9 cellular contexts compared by ENCODE assay signal in the genomic region with DNA sequence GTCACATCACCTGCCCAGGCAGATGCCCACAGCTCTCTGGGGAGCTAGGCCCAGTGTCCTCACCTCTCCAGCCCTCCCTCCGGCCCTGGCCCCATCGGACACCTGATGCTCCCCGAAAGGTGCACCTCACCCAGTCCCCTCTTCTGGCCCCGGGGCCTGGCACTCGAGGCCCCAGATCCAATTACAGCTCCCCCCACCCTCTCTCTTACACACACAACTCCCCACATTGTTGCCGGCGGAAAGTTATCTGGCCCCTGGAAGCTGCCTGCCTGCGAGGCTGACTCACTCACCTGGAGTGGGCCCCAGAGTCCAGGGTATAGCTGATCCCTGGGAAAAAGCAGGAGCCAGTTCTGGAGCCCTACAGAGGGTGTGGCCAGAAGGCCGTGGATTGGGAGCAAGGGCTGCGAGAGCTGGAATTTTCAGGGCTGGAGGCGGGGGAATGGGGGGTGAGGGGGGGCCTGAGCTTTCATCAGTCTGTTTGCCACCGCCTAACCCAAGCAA. TPM values are rescaled to one million over a fixed set of nuclear protein-coding genes. Genes with fewer than 3 reads are reported as not detected.
DNase-seq lines count a peak whose midpoint lies in the region; ATAC-seq and TF ChIP-seq lines count a peak whose summit lies in the region.
"Had no signal": no experiment of that assay in that cellular context is flagged by ENCODE, and none has a peak within 500 bp of the region (broad histone marks: within the 10 kb centered on the region; RNA-seq: fewer than 3 reads in every experiment).

No MANE protein-coding gene starts in this region.

- RAD21 ChIA-PET in HCT116 (lab: Charles Lee; ENCODE audit: low non-redundant PET in 1 of 2, low total read pairs in 2 of 2, uncharacterized antibody in 2 of 2, unreplicated experiment in 2 of 2), result interaction anchor here (0.6 to 1.1 kb wide), 6 partner anchors 11 to 390 kb away, joined by 3 to 5 read pairs (median 4); a partner anchor contains a TSS

- no peaks in the 10 kb centered on the region for H3K9me3 ChIP-seq in HCT116 (ENCODE audit: control insufficient read depth in 1 of 2, insufficient read depth in 1 of 2, low read depth in 1 of 2, low read length in 2 of 2)
- H3K9me3 ChIP-seq: neutrophil had no signal

- intact Hi-C loops in HCT116 (cut with micrococcal nuclease), result loop anchor here (2.0 kb wide), 1 partner anchor 66 kb away; no protein-coding TSS in a partner anchor
- intact Hi-C loops in activated CD4-positive, alpha-beta memory T cell treated with anti-CD3 and anti-CD28 coated beads for 36 hours (cut with micrococcal nuclease), result loop anchor here (5.0 kb wide), 1 partner anchor 154 kb away; a partner anchor contains a TSS

- BruUV-seq in HCT116 (replicated peaks; lab: Mats Ljungman, UMichigan), result no TSS peak

- peak; percentile 55 for DNase-seq in HCT116 (ENCODE audit: low read depth, low spot score)
- no peak for DNase-seq in activated naive CD8-positive, alpha-beta T cell treated with anti-CD3 and anti-CD28 coated beads, Interleukin-2, amount 10 ng/mL, durations not matched to agents 7 days and 5 days
- no peak for DNase-seq in naive thymus-derived CD8-positive, alpha-beta T cell
- DNase-seq in activated CD4-positive, alpha-beta memory T cell treated with anti-CD3 and anti-CD28 coated beads for 36 hours, result no peak
- DNase-seq: RPMI8226 had no signal

- H2AFZ ChIP-seq in HCT116 (ENCODE audit: low read depth, low read length, poor library complexity, severe bottlenecking), result no peak overlapping the region

- TF ChIP-seq RAD21 in HCT116 (IDR thresholded peaks at IDR 0.05; ENCODE audit: low read depth), result no peak

- H3K4me1 ChIP-seq in HCT116 (ENCODE audit: control insufficient read depth in 1 of 2, insufficient read depth in 2 of 2, low read length in 2 of 2), result peaks cover 28 to 53% of the 10 kb centered on the region in 2 experiments; a peak in 3 of 4 replicates

- H3K9me3 Mint-ChIP-seq in activated naive CD8-positive, alpha-beta T cell treated with anti-CD3 and anti-CD28 coated beads, Interleukin-2, amount 10 ng/mL, durations not matched to agents 7 days and 5 days, result no peaks in the 10 kb centered on the region
- H3K9me3 Mint-ChIP-seq in naive thymus-derived CD8-positive, alpha-beta T cell, result no peaks in the 10 kb centered on the region
- H3K9me3 Mint-ChIP-seq in activated CD4-positive, alpha-beta memory T cell treated with anti-CD3 and anti-CD28 coated beads for 36 hours, result no peaks in the 10 kb centered on the region
- H3K9me3 Mint-ChIP-seq: IgD-negative memory B cell had no signal

- no peak overlapping the region for H3K4me3 Mint-ChIP-seq in activated naive CD8-positive, alpha-beta T cell treated with anti-CD3 and anti-CD28 coated beads, Interleukin-2, amount 10 ng/mL, durations not matched to agents 7 days and 5 days
- peak overlapping the region; percentile 39 to 87 (median 64) for H3K4me3 Mint-ChIP-seq in naive thymus-derived CD8-positive, alpha-beta T cell
- H3K4me3 Mint-ChIP-seq in activated CD4-positive, alpha-beta memory T cell treated with anti-CD3 and anti-CD28 coated beads for 36 hours, result no peak overlapping the region

- peak overlapping the region; percentile 87 for H3K27ac ChIP-seq in HCT116 (ENCODE audit: low read depth, low read length)
- H3K27ac ChIP-seq: neutrophil had no signal

- peak overlapping the region; percentile 12 for H3K27ac Mint-ChIP-seq in activated naive CD8-positive, alpha-beta T cell treated with anti-CD3 and anti-CD28 coated beads, Interleukin-2, amount 10 ng/mL, durations not matched to agents 7 days and 5 days
- peak overlapping the region in 5 of 10 donors; percentile 25 to 74 (median 55) for H3K27ac Mint-ChIP-seq in naive thymus-derived CD8-positive, alpha-beta T cell
- H3K27ac Mint-ChIP-seq in activated CD4-positive, alpha-beta memory T cell treated with anti-CD3 and anti-CD28 coated beads for 36 hours, result no peak overlapping the region

- no peaks in the 10 kb centered on the region for H3K27me3 Mint-ChIP-seq in activated naive CD8-positive, alpha-beta T cell treated with anti-CD3 and anti-CD28 coated beads, Interleukin-2, amount 10 ng/mL, durations not matched to agents 7 days and 5 days
- H3K27me3 Mint-ChIP-seq in naive thymus-derived CD8-positive, alpha-beta T cell, result no peaks in the 10 kb centered on the region
- no peaks in the 10 kb centered on the region for H3K27me3 Mint-ChIP-seq in activated CD4-positive, alpha-beta memory T cell treated with anti-CD3 and anti-CD28 coated beads for 36 hours

- peak overlapping the region; percentile 67 for H3K9ac ChIP-seq in HCT116 (ENCODE audit: low read length)

- H3K9me2 ChIP-seq in HCT116 (ENCODE audit: insufficient read depth), result no peaks in the 10 kb centered on the region

- no peaks in the 10 kb centered on the region for H3K27me3 ChIP-seq in HCT116 (ENCODE audit: insufficient read depth, low read length)

- no peaks in the 10 kb centered on the region for H4K20me1 ChIP-seq in HCT116 (ENCODE audit: insufficient read depth)

- H3K36me3 ChIP-seq in HCT116 (ENCODE audit: control insufficient read depth in 1 of 2, insufficient read depth in 2 of 2, low read length in 2 of 2), result peaks cover 7 to 10% of the 10 kb centered on the region in 2 experiments
- H3K36me3 ChIP-seq: neutrophil had no signal

- H3K36me3 Mint-ChIP-seq in activated naive CD8-positive, alpha-beta T cell treated with anti-CD3 and anti-CD28 coated beads, Interleukin-2, amount 10 ng/mL, durations not matched to agents 7 days and 5 days, result peaks cover 12% of the 10 kb centered on the region
- H3K36me3 Mint-ChIP-seq in naive thymus-derived CD8-positive, alpha-beta T cell, result peaks cover 0 to 12% (median 0%) of the 10 kb centered on the region in 3 donors
- peaks cover 2% of the 10 kb centered on the region for H3K36me3 Mint-ChIP-seq in activated CD4-positive, alpha-beta memory T cell treated with anti-CD3 and anti-CD28 coated beads for 36 hours

- POLR2A ChIA-PET in HCT116 (lab: Charles Lee), result interaction anchor here (0.5 to 2.3 kb wide), 7 partner anchors 11 to 391 kb away, joined by 3 to 11 read pairs (median 5); a partner anchor contains a TSS
- POLR2A ChIA-PET in activated naive CD8-positive, alpha-beta T cell treated with anti-CD3 and anti-CD28 coated beads, Interleukin-2, amount 10 ng/mL, durations not matched to agents 7 days and 5 days (lab: Charles Lee), result interaction anchor here (0.8 to 8.2 kb wide), 5 partner anchors 11 to 255 kb away, joined by 3 to 86 read pairs (median 8); a partner anchor contains a TSS
- POLR2A ChIA-PET in naive thymus-derived CD8-positive, alpha-beta T cell (lab: Charles Lee), result interaction anchor here (1.3 to 7.3 kb wide), 4 partner anchors 11 to 255 kb away, joined by 4 to 70 read pairs (median 14); a partner anchor contains a TSS
- POLR2A ChIA-PET in activated CD4-positive, alpha-beta memory T cell treated with anti-CD3 and anti-CD28 coated beads for 36 hours (lab: Charles Lee), result interaction anchor here (0.5 to 1.7 kb wide), 3 partner anchors 55 to 255 kb away, joined by 3 to 5 read pairs (median 4); no protein-coding TSS in a partner anchor

- peaks cover 16% of the 10 kb centered on the region; the same call in 1 of the 2 replicates for H3K79me2 ChIP-seq in HCT116 (ENCODE audit: insufficient read depth, low read length)

- no peak for TF ChIP-seq POLR2A in HCT116 (IDR thresholded peaks at IDR 0.05; ENCODE audit: borderline replicate concordance, extremely low read depth, insufficient read depth, insufficient read length)

- peak; percentile 60 for ATAC-seq in HCT116
- ATAC-seq in activated naive CD8-positive, alpha-beta T cell treated with anti-CD3 and anti-CD28 coated beads, Interleukin-2, amount 10 ng/mL, durations not matched to agents 7 days and 5 days (ENCODE audit: low read depth), result no peak
- ATAC-seq in naive thymus-derived CD8-positive, alpha-beta T cell, result no peak
- no peak for ATAC-seq in GM18909 (IDR thresholded peaks at IDR 0.05; ENCODE audit: poor library complexity, unreplicated experiment)
- ATAC-seq in HG03095 (IDR thresholded peaks at IDR 0.05; ENCODE audit: unreplicated experiment), result no peak

- H3K4me2 ChIP-seq in HCT116 (ENCODE audit: low read length), result peak overlapping the region; percentile 98

- peaks cover 19% of the 10 kb centered on the region for H3K4me1 Mint-ChIP-seq in activated naive CD8-positive, alpha-beta T cell treated with anti-CD3 and anti-CD28 coated beads, Interleukin-2, amount 10 ng/mL, durations not matched to agents 7 days and 5 days
- H3K4me1 Mint-ChIP-seq in naive thymus-derived CD8-positive, alpha-beta T cell, result peaks cover 12 to 46% (median 36%) of the 10 kb centered on the region in 4 donors
- peaks cover 24% of the 10 kb centered on the region for H3K4me1 Mint-ChIP-seq in activated CD4-positive, alpha-beta memory T cell treated with anti-CD3 and anti-CD28 coated beads for 36 hours (ENCODE audit: low read depth)

- H3K4me3 ChIP-seq in HCT116 (replicated peaks in 1 of 2; ENCODE audit: low read depth in 1 of 2, low read length in 2 of 2), result peak overlapping the region; percentile 63 to 80

- CTCF ChIA-PET in HCT116 (lab: Charles Lee), result interaction anchor here (0.8 to 3.3 kb wide), 6 partner anchors 11 to 1146 kb away, joined by 4 to 23 read pairs (median 6); a partner anchor contains a TSS
- CTCF ChIA-PET in activated CD4-positive, alpha-beta memory T cell treated with anti-CD3 and anti-CD28 coated beads for 36 hours (lab: Charles Lee), result interaction anchor here (3.2 to 7.4 kb wide), 4 partner anchors 10 to 67 kb away, joined by 14 to 100 read pairs (median 40); a partner anchor contains a TSS

- TF ChIP-seq CTCF in HCT116 (IDR thresholded peaks at IDR 0.05 in 2 of 3, conservative IDR thresholded peaks at IDR 0.05 in 1 of 3; ENCODE audit: borderline replicate concordance in 1 of 3, insufficient read depth in 1 of 3, low read depth in 2 of 3, low read length in 2 of 3), result no peak

RNA-seq across cellular contexts. Expression of a gene that starts 1.1 kb away (rescaled TPM):
- 81.1 TPM for total RNA-seq in HCT116 (2021; ENCODE audit: unreplicated experiment)
- 111 and 154 TPM in 2 replicates for polyA plus RNA-seq in HCT116 (2012)
- total RNA-seq in activated naive CD8-positive, alpha-beta T cell treated with anti-CD3 and anti-CD28 coated beads, Interleukin-2, amount 10 ng/mL, durations not matched to agents 7 days and 5 days, result 1 to 10 TPM; 4.8 to 6.2 TPM
- total RNA-seq in naive thymus-derived CD8-positive, alpha-beta T cell, result 1 to 10 TPM; 2.5 to 3.8 TPM
- polyA plus RNA-seq in naive thymus-derived CD8-positive, alpha-beta T cell, result 1 to 10 TPM; 2.3 to 5.4 (median 3.6) TPM
- 1 to 10 TPM; 1.8 to 2.5 TPM for total RNA-seq in activated CD4-positive, alpha-beta memory T cell treated with anti-CD3 and anti-CD28 coated beads for 36 hours

RNA-seq across cellular contexts. Expression of a gene that starts 1.5 kb away (rescaled TPM):
- 60.9 TPM for total RNA-seq in HCT116 (2021; ENCODE audit: unreplicated experiment)
- 51.1 and 54.2 TPM in 2 replicates for polyA plus RNA-seq in HCT116 (2012)
- total RNA-seq in activated naive CD8-positive, alpha-beta T cell treated with anti-CD3 and anti-CD28 coated beads, Interleukin-2, amount 10 ng/mL, durations not matched to agents 7 days and 5 days, result 10 to 100 TPM; 54.9 to 59.2 TPM
- 10 to 100 TPM; 54.3 to 55.7 TPM for total RNA-seq in naive thymus-derived CD8-positive, alpha-beta T cell
- 10 to 100 TPM in 1 of 3 donors, 1 to 10 TPM in 2; 6.4 to 10.1 (median 9.5) TPM for polyA plus RNA-seq in naive thymus-derived CD8-positive, alpha-beta T cell
- total RNA-seq in activated CD4-positive, alpha-beta memory T cell treated with anti-CD3 and anti-CD28 coated beads for 36 hours, result 10 to 100 TPM; 16.8 to 18.6 TPM

RNA-seq across cellular contexts. Expression of a gene that starts 10.8 kb away (rescaled TPM):
- total RNA-seq in HCT116 (2021; ENCODE audit: unreplicated experiment), result 22.8 TPM
- polyA plus RNA-seq in HCT116 (2012), result 28.7 and 30.6 TPM in 2 replicates
- 10 to 100 TPM; 27.5 to 28.0 TPM for total RNA-seq in activated naive CD8-positive, alpha-beta T cell treated with anti-CD3 and anti-CD28 coated beads, Interleukin-2, amount 10 ng/mL, durations not matched to agents 7 days and 5 days
- 1 to 10 TPM; 3.2 to 3.7 TPM for total RNA-seq in naive thymus-derived CD8-positive, alpha-beta T cell
- 10 to 100 TPM; 12.9 to 22.2 (median 14.0) TPM for polyA plus RNA-seq in naive thymus-derived CD8-positive, alpha-beta T cell
- total RNA-seq in activated CD4-positive, alpha-beta memory T cell treated with anti-CD3 and anti-CD28 coated beads for 36 hours, result 10 to 100 TPM; 14.1 to 15.1 TPM

RNA-seq across cellular contexts. Expression of a gene that starts 27.8 kb away (rescaled TPM):
- 93.8 TPM for total RNA-seq in HCT116 (2021; ENCODE audit: unreplicated experiment)
- 153 and 176 TPM in 2 replicates for polyA plus RNA-seq in HCT116 (2012)
- 100 to 1,000 TPM in 1 of 2 experiments, 10 to 100 TPM in 1; 95.4 to 103 TPM for total RNA-seq in activated naive CD8-positive, alpha-beta T cell treated with anti-CD3 and anti-CD28 coated beads, Interleukin-2, amount 10 ng/mL, durations not matched to agents 7 days and 5 days
- total RNA-seq in naive thymus-derived CD8-positive, alpha-beta T cell, result 10 to 100 TPM; 19.7 to 21.3 TPM
- 10 to 100 TPM; 52.2 to 66.1 (median 54.2) TPM for polyA plus RNA-seq in naive thymus-derived CD8-positive, alpha-beta T cell
- total RNA-seq in activated CD4-positive, alpha-beta memory T cell treated with anti-CD3 and anti-CD28 coated beads for 36 hours, result 10 to 100 TPM; 88.5 to 93.2 TPM

RNA-seq across cellular contexts. Expression of a gene that starts 38.4 kb away (rescaled TPM):
- 0.47 TPM for total RNA-seq in HCT116 (2021; ENCODE audit: unreplicated experiment)
- polyA plus RNA-seq in HCT116 (2012), result 0.20 and 0.30 TPM in 2 replicates
- 1 to 10 TPM; 3.5 to 4.1 TPM for total RNA-seq in activated naive CD8-positive, alpha-beta T cell treated with anti-CD3 and anti-CD28 coated beads, Interleukin-2, amount 10 ng/mL, durations not matched to agents 7 days and 5 days
- total RNA-seq in naive thymus-derived CD8-positive, alpha-beta T cell, result under 1 TPM; 0.22 to 0.29 TPM
- under 1 TPM; 0.07 to 0.29 (median 0.14) TPM for polyA plus RNA-seq in naive thymus-derived CD8-positive, alpha-beta T cell
- under 1 TPM; 0.05 to 0.07 TPM for total RNA-seq in activated CD4-positive, alpha-beta memory T cell treated with anti-CD3 and anti-CD28 coated beads for 36 hours

Comparison
In these comparisons a context has a peak if more than half of its experiments do, and no peak if none do; other contexts are left out.
1. H3K4me3 Mint-ChIP-seq: peak in naive thymus-derived CD8-positive, alpha-beta T cell (10 of 10); none in activated naive CD8-positive, alpha-beta T cell treated with anti-CD3 and anti-CD28 coated beads, Interleukin-2, amount 10 ng/mL, durations not matched to agents 7 days and 5 days (single experiment) and activated CD4-positive, alpha-beta memory T cell treated with anti-CD3 and anti-CD28 coated beads for 36 hours (single experiment).
2. RNA of a gene that starts 1.1 kb away (total RNA-seq): 81.1 TPM in HCT116 (single experiment); 4.8 to 6.2 TPM in activated naive CD8-positive, alpha-beta T cell treated with anti-CD3 and anti-CD28 coated beads, Interleukin-2, amount 10 ng/mL, durations not matched to agents 7 days and 5 days, 2.5 to 3.8 TPM in naive thymus-derived CD8-positive, alpha-beta T cell and 1.8 to 2.5 TPM in activated CD4-positive, alpha-beta memory T cell treated with anti-CD3 and anti-CD28 coated beads for 36 hours; every median in the first group is over 10 times any median in the second.